Comparison of ENCODE assay signal across 20 cellular contexts in genomic region chrX:141455103-141455502, GRCh38.
DNase-seq lines count a peak whose midpoint lies in the region; ATAC-seq, FAIRE-seq and TF ChIP-seq lines count a peak whose summit lies in the region.
"Had no signal": no experiment of that assay in that cellular context is flagged by ENCODE, and none has a peak within 500 bp of the region (broad histone marks: within the 10 kb centered on the region; RNA-seq: fewer than 3 reads in every experiment).

No MANE protein-coding gene starts in this region.

- H4K91ac ChIP-seq in H1 (replicated peaks; ENCODE audit: insufficient read length, low read length), result no peak overlapping the region

- FAIRE-seq in HepG2 (lab: Jason Lieb, UNC), result no peak
- FAIRE-seq in H1 (lab: Jason Lieb, UNC), result no peak
- FAIRE-seq: D721Med, G401.6, GM12891 had no signal

- no peaks in the 10 kb centered on the region for H3K79me1 ChIP-seq in H1 (ENCODE audit: low read depth, low read length)

- intact Hi-C loops in HepG2 (cut with micrococcal nuclease; ENCODE audit: unreplicated experiment) (no loop called here), right lobe of liver (cut with DNase I) (no loop called here)

- no peak overlapping the region for H2BK5ac ChIP-seq in H1 (ENCODE audit: low read depth, low read length)

- H3K4ac ChIP-seq in H1 (replicated peaks; ENCODE audit: insufficient read length, low read depth, low read length), result no peak overlapping the region

- peaks cover 11% of the 10 kb centered on the region for H3K9me3 ChIP-seq in HepG2 (ENCODE audit: low read length)
- no peaks in the 10 kb centered on the region for H3K9me3 ChIP-seq in right lobe of liver
- H3K9me3 ChIP-seq in H1 (ENCODE audit: insufficient read depth in 2 of 2, low read depth in 1 of 2, low read length in 1 of 2), result no peaks in the 10 kb centered on the region
- H3K9me3 ChIP-seq: BE2C, BLaER1, Caco-2 had no signal

- TF ChIP-seq RAD21 in HepG2 (CRISPR knock-in tag; IDR thresholded peaks at IDR 0.05) (no peak), Ishikawa (IDR thresholded peaks at IDR 0.05; ENCODE audit: low read depth) (no peak), H1 (IDR thresholded peaks at IDR 0.05 in 1 of 2, conservative IDR thresholded peaks at IDR 0.05 in 1 of 2; ENCODE audit: low read depth in 2 of 2, low read length in 2 of 2) (no peak)

- H3K18ac ChIP-seq in H1 (ENCODE audit: extremely low read depth, low read length), result no peak overlapping the region

- H3K4me2 ChIP-seq in HepG2 (ENCODE audit: low read depth, low read length) (no peak overlapping the region), H1 (ENCODE audit: insufficient read depth in 1 of 2, low read depth in 2 of 2, low read length in 2 of 2) (no peak overlapping the region)
- H3K4me2 ChIP-seq: BLaER1 had no signal

- ATAC-seq in HepG2 (no peak), right lobe of liver (no peak)

- TF ChIP-seq POLR2A in HepG2 (IDR thresholded peaks at IDR 0.05; ENCODE audit: insufficient read depth in 1 of 2, low read depth in 2 of 2, low read length in 2 of 2) (no peak), right lobe of liver (IDR thresholded peaks at IDR 0.05) (no peak), H1 (IDR thresholded peaks at IDR 0.05; ENCODE audit: control extremely low read depth in 1 of 2, low read depth in 2 of 2, low read length in 2 of 2) (no peak)

- H3K4me3 ChIP-seq in HepG2 (replicated peaks in 1 of 3; ENCODE audit: insufficient read depth in 1 of 3, low read depth in 2 of 3, low read length in 3 of 3), result no peak overlapping the region
- no peak overlapping the region for H3K4me3 ChIP-seq in right lobe of liver
- H3K4me3 ChIP-seq in H1 (ENCODE audit: extremely low read depth in 1 of 4, insufficient read depth in 2 of 4, low read depth in 3 of 4, low read length in 4 of 4), result no peak overlapping the region
- H3K4me3 ChIP-seq: BLaER1 had no signal

- no peak overlapping the region for H2AK5ac ChIP-seq in H1 (ENCODE audit: low read depth, low read length)

- H4K5ac ChIP-seq in H1 (ENCODE audit: insufficient read length, low read depth, low read length), result no peak overlapping the region

- no peak overlapping the region for H2BK15ac ChIP-seq in H1 (ENCODE audit: low read length)

- H3K14ac ChIP-seq in H1 (ENCODE audit: insufficient read length), result no peak overlapping the region

- H3K36me3 ChIP-seq in HepG2 (replicated peaks in 1 of 2; ENCODE audit: control insufficient read depth in 1 of 2, insufficient read depth in 2 of 2, low read length in 2 of 2) (no peaks in the 10 kb centered on the region), right lobe of liver (no peaks in the 10 kb centered on the region), H1 (ENCODE audit: control insufficient read depth in 2 of 4, insufficient read depth in 4 of 4, low read length in 3 of 4) (no peaks in the 10 kb centered on the region)
- H3K36me3 ChIP-seq: BE2C, BLaER1 had no signal

- CTCF ChIA-PET in HepG2 (lab: Yijun Ruan, JAX; ENCODE audit: low intra/inter-chr PET ratio, low total read pairs), result no interaction called here
- CTCF ChIA-PET in H1 (lab: Charles Lee; ENCODE audit: partially characterized antibody), result interaction anchor here (1.4 kb wide), 1 partner anchor 12 kb away, joined by 7 read pairs; no protein-coding TSS in a partner anchor

- H2BK20ac ChIP-seq in H1 (ENCODE audit: low read length), result no peak overlapping the region

- no peak overlapping the region for H4K8ac ChIP-seq in H1 (ENCODE audit: extremely low read depth, insufficient read depth, low read length)

- H3K79me2 ChIP-seq in HepG2 (ENCODE audit: insufficient read depth, low read length) (no peaks in the 10 kb centered on the region), H1 (ENCODE audit: control insufficient read depth in 1 of 2, insufficient read depth in 2 of 2, low read length in 2 of 2) (no peaks in the 10 kb centered on the region)

- no peaks in the 10 kb centered on the region for H3K4me1 ChIP-seq in HepG2 (ENCODE audit: insufficient read depth, low read length)
- H3K4me1 ChIP-seq in right lobe of liver, result no peaks in the 10 kb centered on the region
- H3K4me1 ChIP-seq in H1 (replicated peaks in 1 of 4; ENCODE audit: control insufficient read depth in 3 of 4, insufficient read depth in 4 of 4, low read length in 3 of 4), result no peaks in the 10 kb centered on the region
- H3K4me1 ChIP-seq: BE2C, BLaER1, Caco-2 had no signal

- H4K20me1 ChIP-seq in HepG2 (ENCODE audit: insufficient read depth, low read length) (no peaks in the 10 kb centered on the region), H1 (replicated peaks in 1 of 2; ENCODE audit: control insufficient read depth in 1 of 2, insufficient read depth in 2 of 2, low read length in 2 of 2) (no peaks in the 10 kb centered on the region)
- H4K20me1 ChIP-seq: BLaER1 had no signal

- DNase-seq in HepG2 (ENCODE audit: low spot score) (no peak), right lobe of liver (no peak), H1 (ENCODE audit: low read depth in 1 of 2, low spot score in 2 of 2) (no peak), iPS-NIHi11 (ENCODE audit: low spot score) (no peak), SIG-M5 treated with dmso at 0.1 percent for 504 hours (lab: John Stamatoyannopoulos, UW; ENCODE audit: unreplicated experiment) (no peak)
- DNase-seq: ACHN; BE2C; C1 segment of cervical spinal cord; Caco-2; Calu3; CD4-positive, alpha-beta memory T cell; CD4-positive, CD25-positive, alpha-beta regulatory T cell; DMS79 treated with DMSO at 0.1 percent for 48 hours; GF-D8 had no signal

- H3K27me3 ChIP-seq in HepG2 (ENCODE audit: control insufficient read depth in 1 of 2, insufficient read depth in 2 of 2, low read length in 2 of 2) (no peaks in the 10 kb centered on the region), right lobe of liver (no peaks in the 10 kb centered on the region), H1 (replicated peaks in 1 of 4; ENCODE audit: control insufficient read depth in 3 of 4, extremely low read depth in 1 of 4, insufficient read depth in 3 of 4, low read length in 3 of 4) (no peaks in the 10 kb centered on the region)
- H3K27me3 ChIP-seq: BE2C had no signal

- no peak for TF ChIP-seq CTCF in HepG2 (CRISPR knock-in tag; IDR thresholded peaks at IDR 0.05)
- TF ChIP-seq CTCF in right lobe of liver (IDR thresholded peaks at IDR 0.05), result no peak
- no peak for TF ChIP-seq CTCF in H1 (IDR thresholded peaks at IDR 0.05; ENCODE audit: control extremely low read depth in 1 of 3, insufficient read depth in 1 of 3, low read depth in 1 of 3, low read length in 3 of 3)

- BruUV-seq in HepG2 (replicated peaks; lab: Mats Ljungman, UMichigan), result no TSS peak

- no peak overlapping the region for H3K9ac ChIP-seq in HepG2 (ENCODE audit: insufficient read depth, low read depth, low read length)
- H3K9ac ChIP-seq in H1 (replicated peaks in 1 of 4; ENCODE audit: extremely low read depth in 1 of 4, low read depth in 3 of 4, low read length in 3 of 4), result no peak overlapping the region
- H3K9ac ChIP-seq: BLaER1 had no signal

- POLR2A ChIA-PET in HepG2 (lab: Yijun Ruan, JAX), result no interaction called here
- POLR2A ChIA-PET in H1 (lab: Charles Lee; ENCODE audit: partially characterized antibody), result no interaction called here

- H3K23me2 ChIP-seq in H1 (ENCODE audit: low read depth, low read length), result no peaks in the 10 kb centered on the region

- TF ChIP-seq EP300 in HepG2 (IDR thresholded peaks at IDR 0.05; ENCODE audit: low read depth in 2 of 2, low read length in 2 of 2) (no peak), HepG2 (CRISPR knock-in tag; IDR thresholded peaks at IDR 0.05; ENCODE audit: borderline replicate concordance) (no peak), Ishikawa (IDR thresholded peaks at IDR 0.05; ENCODE audit: borderline replicate concordance) (no peak), H1 (IDR thresholded peaks at IDR 0.05; ENCODE audit: borderline replicate concordance in 1 of 2, low read depth in 2 of 2, low read length in 2 of 2) (no peak)

- in situ Hi-C loops in HepG2 (cut with HindIII; ENCODE audit: extremely low pct_ligation_motif_present, low pct_unique_long_range_greater_than_20kb), result no loop called here

- H2BK120ac ChIP-seq in H1 (replicated peaks; ENCODE audit: low read depth, low read length), result no peak overlapping the region

- H3K23ac ChIP-seq in H1 (ENCODE audit: insufficient read length), result no peak overlapping the region

- H2BK12ac ChIP-seq in H1 (ENCODE audit: low read depth, low read length), result no peak overlapping the region

- H2AFZ ChIP-seq in HepG2 (ENCODE audit: low read length), result no peak overlapping the region
- H2AFZ ChIP-seq in H1 (ENCODE audit: low read length), result no peak overlapping the region

- no peak overlapping the region for H3K56ac ChIP-seq in H1 (replicated peaks; ENCODE audit: insufficient read length, low read depth, low read length)

- 91% methylated on average over 2 of the region's 2 CpGs for WGBS in HepG2 (ENCODE audit: low lambda C conversion rate)
- 100% methylated on average over 2 of the region's 2 CpGs for WGBS in right lobe of liver (ENCODE audit: insufficient coverage, low coverage, low lambda C conversion rate, missing lambda C conversion rate)
- 100% methylated on average over 2 of the region's 2 CpGs; no CpG with 5 or more reads in 1 of the 2 experiments for WGBS in H1 (ENCODE audit: extremely low coverage in 1 of 2, insufficient coverage in 1 of 2, insufficient read length in 1 of 2, insufficient replicate concordance in 2 of 2, low coverage in 1 of 2, low lambda C conversion rate in 2 of 2, missing lambda C conversion rate in 1 of 2), 2 experiments

- H3K27ac ChIP-seq in HepG2 (ENCODE audit: extremely low read length, insufficient read depth, low read length) (no peak overlapping the region), right lobe of liver (no peak overlapping the region), H1 (ENCODE audit: low read depth, low read length) (no peak overlapping the region)
- H3K27ac ChIP-seq: 22Rv1, BLaER1 had no signal

TF ChIP-seq in HepG2, 621 proteins besides CTCF, POLR2A, EP300 and RAD21:
- no peak for TF ChIP-seq TMF1 (CRISPR knock-in tag; IDR thresholded peaks at IDR 0.05; ENCODE audit: low read depth)
- TF ChIP-seq CEBPB (IDR thresholded peaks at IDR 0.05; ENCODE audit: borderline replicate concordance, low read depth, low read length), result peak; percentile 40; the same call in 1 of the 2 replicates

TF ChIP-seq in Ishikawa, 13 proteins besides CTCF, POLR2A, EP300 and RAD21:
- TF ChIP-seq EGR1 (IDR thresholded peaks at IDR 0.05), result no peak
- no peak for TF ChIP-seq ZBTB7A (IDR thresholded peaks at IDR 0.05; ENCODE audit: low read depth)
- TF ChIP-seq CEBPB (IDR thresholded peaks at IDR 0.05), result peak; percentile 41

TF ChIP-seq in H1, 55 proteins besides CTCF, POLR2A, EP300 and RAD21:
- TF ChIP-seq CEBPB (IDR thresholded peaks at IDR 0.05; ENCODE audit: low read depth, low read length) (peak; percentile 76), GTF2F1 (IDR thresholded peaks at IDR 0.05; ENCODE audit: borderline replicate concordance, low read depth, low read length) (no peak), JUN (IDR thresholded peaks at IDR 0.05; ENCODE audit: low read depth, low read length) (no peak), CBX5 (IDR thresholded peaks at IDR 0.05; ENCODE audit: low read depth, low read length) (no peak)
TF ChIP-seq in H1: peak in this region for 1.

Comparison
In these comparisons a context has a peak if more than half of its experiments do, and no peak if none do; other contexts are left out.
1. Of the 41 proteins assayed by ChIP-seq in both HepG2 and H1: peak only in HepG2: none; only in H1: none; in both: CEBPB; in neither: 40.